16 cellular contexts compared by ENCODE assay signal in the genomic region with DNA sequence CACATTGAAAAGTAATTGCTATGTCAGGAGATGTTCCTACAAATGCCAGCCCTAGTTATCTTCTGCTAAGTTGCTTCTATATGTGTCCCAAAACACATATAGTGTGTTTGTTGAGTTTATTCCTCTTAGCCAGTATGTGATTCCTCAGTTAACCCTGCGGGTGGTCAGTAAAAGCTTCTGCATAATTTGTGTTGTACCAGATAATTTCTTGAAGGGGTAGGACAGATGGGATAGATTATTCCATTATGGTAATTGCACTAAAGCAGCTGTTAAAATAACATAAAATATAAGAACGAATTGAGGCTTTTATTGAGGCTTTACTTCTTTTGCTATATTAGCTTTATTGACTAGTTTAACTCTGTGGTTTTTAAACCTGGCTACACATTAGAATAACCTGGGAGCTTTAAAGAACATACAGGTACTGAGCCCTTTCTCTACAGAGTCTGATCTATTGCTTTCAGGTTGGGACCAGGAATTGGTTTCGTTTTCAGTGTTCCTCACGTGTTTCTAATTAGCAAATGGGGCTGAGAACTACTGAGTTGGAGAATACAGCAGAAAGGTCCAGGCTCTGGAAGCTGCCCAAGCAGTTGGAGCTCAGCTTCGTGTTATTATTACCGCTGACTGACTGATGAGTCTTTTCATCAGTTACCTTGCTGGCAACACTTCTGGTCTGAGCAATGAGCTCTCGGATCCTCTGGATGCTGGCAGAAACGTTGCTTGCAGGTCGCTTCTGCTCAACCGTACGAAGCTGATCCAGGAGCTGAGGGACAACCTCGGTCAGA. TPM values are rescaled to one million over a fixed set of nuclear protein-coding genes. Genes with fewer than 3 reads are reported as not detected.
DNase-seq lines count a peak whose midpoint lies in the region; ATAC-seq, FAIRE-seq and TF ChIP-seq lines count a peak whose summit lies in the region.
"Had no signal": no experiment of that assay in that cellular context is flagged by ENCODE, and none has a peak within 500 bp of the region (broad histone marks: within the 10 kb centered on the region; RNA-seq: fewer than 3 reads in every experiment).

No MANE protein-coding gene starts in this region.

- TF ChIP-seq RAD21 in HepG2 (CRISPR knock-in tag; IDR thresholded peaks at IDR 0.05): no peak

- H3K4me3 ChIP-seq in Loucy (ENCODE audit: low read length, poor library complexity, severe bottlenecking) (no peak overlapping the region), HepG2 (replicated peaks in 1 of 3; ENCODE audit: insufficient read depth in 1 of 3, low read depth in 2 of 3, low read length in 3 of 3) (peak overlapping the region; percentile 45 to 59 (median 55)), heart left ventricle (no peak overlapping the region)
- H3K4me3 ChIP-seq: skin epidermis had no signal

- POLR2A ChIA-PET in HepG2 (lab: Yijun Ruan, JAX): interaction anchor here (1.3 kb wide), 1 partner anchor 57 kb away, joined by 8 read pairs; a partner anchor contains a TSS

- H3K9ac ChIP-seq in Loucy (ENCODE audit: low read depth, low read length, poor library complexity, severe bottlenecking) (no peak overlapping the region), HepG2 (ENCODE audit: insufficient read depth, low read depth, low read length) (peak overlapping the region; percentile 11; the same call in 1 of the 2 replicates)

- no TSS peak for BruUV-seq in HepG2 (replicated peaks; lab: Mats Ljungman, UMichigan)

- peak; percentile 78 for ATAC-seq in HepG2
- no peak for ATAC-seq in heart left ventricle
- no peak for ATAC-seq in HG02759 (IDR thresholded peaks at IDR 0.05; ENCODE audit: unreplicated experiment)
- no peak for ATAC-seq in GM21526 (IDR thresholded peaks at IDR 0.05; ENCODE audit: low FRiP score, unreplicated experiment)

- intact Hi-C loops in HepG2 (cut with micrococcal nuclease; ENCODE audit: unreplicated experiment): no loop called here
- intact Hi-C loops in heart left ventricle (cut with DNase I): loop anchor here in 1 of 10 donors (10.0 kb wide), 1 partner anchor 70 kb away; no protein-coding TSS in a partner anchor

- FAIRE-seq in HepG2 (lab: Jason Lieb, UNC): no peak

- no peaks in the 10 kb centered on the region for H3K79me2 ChIP-seq in Loucy (ENCODE audit: insufficient read depth, low read length)
- no peaks in the 10 kb centered on the region for H3K79me2 ChIP-seq in HepG2 (ENCODE audit: insufficient read depth, low read length)

- H3K27me3 ChIP-seq in Loucy (ENCODE audit: insufficient read depth, low read length, poor library complexity, severe bottlenecking): no peaks in the 10 kb centered on the region
- H3K27me3 ChIP-seq in HepG2 (ENCODE audit: control insufficient read depth in 1 of 2, insufficient read depth in 2 of 2, low read length in 2 of 2): peaks cover 0 to 2% of the 10 kb centered on the region in 2 experiments; a peak in 1 of 5 replicates
- H3K27me3 ChIP-seq in heart left ventricle: no peaks in the 10 kb centered on the region

- H3K36me3 ChIP-seq in Loucy (ENCODE audit: insufficient read depth, low read length): no peaks in the 10 kb centered on the region
- H3K36me3 ChIP-seq in HepG2 (replicated peaks in 1 of 2; ENCODE audit: control insufficient read depth in 1 of 2, insufficient read depth in 2 of 2, low read length in 2 of 2): no peaks in the 10 kb centered on the region
- peaks cover 0 to 100% (median 94%) of the 10 kb centered on the region in 9 donors for H3K36me3 ChIP-seq in heart left ventricle

- TF ChIP-seq EP300 in HepG2 (IDR thresholded peaks at IDR 0.05; ENCODE audit: low read depth in 2 of 2, low read length in 2 of 2): no peak
- TF ChIP-seq EP300 in HepG2 (CRISPR knock-in tag; IDR thresholded peaks at IDR 0.05; ENCODE audit: borderline replicate concordance): no peak

- CTCF ChIA-PET in HepG2 (lab: Yijun Ruan, JAX; ENCODE audit: low intra/inter-chr PET ratio, low total read pairs): no interaction called here

- TF ChIP-seq POLR2A in HepG2 (IDR thresholded peaks at IDR 0.05; ENCODE audit: insufficient read depth in 1 of 2, low read depth in 2 of 2, low read length in 2 of 2) (no peak), heart left ventricle (IDR thresholded peaks at IDR 0.05) (no peak)

- 5% methylated on average over 12 of the region's 12 CpGs for WGBS in HepG2 (ENCODE audit: low lambda C conversion rate)
- WGBS in heart left ventricle, 4 donors: 88 to 92% (median 90%) methylated on average over 12 of the region's 12 CpGs

- peaks cover 4% of the 10 kb centered on the region for H3K4me1 ChIP-seq in Loucy (ENCODE audit: insufficient read depth, low read length, poor library complexity, severe bottlenecking)
- peaks cover 17% of the 10 kb centered on the region for H3K4me1 ChIP-seq in HepG2 (ENCODE audit: insufficient read depth, low read length)
- H3K4me1 ChIP-seq in heart left ventricle: peaks cover 0 to 7% (median under 1%) of the 10 kb centered on the region in 12 donors

- in situ Hi-C loops in HepG2 (cut with HindIII; ENCODE audit: extremely low pct_ligation_motif_present, low pct_unique_long_range_greater_than_20kb): no loop called here

- no peak overlapping the region for H3K27ac ChIP-seq in HepG2 (ENCODE audit: extremely low read length, insufficient read depth, low read length)
- H3K27ac ChIP-seq in heart left ventricle: no peak overlapping the region

- H3K9me3 ChIP-seq in Loucy (ENCODE audit: insufficient read depth, low read depth, low read length) (no peaks in the 10 kb centered on the region), HepG2 (ENCODE audit: low read length) (no peaks in the 10 kb centered on the region), heart left ventricle (no peaks in the 10 kb centered on the region)

- H2AFZ ChIP-seq in Loucy (ENCODE audit: low read length) (peak overlapping the region; percentile 50; the same call in 1 of the 2 replicates), HepG2 (ENCODE audit: low read length) (peak overlapping the region; percentile 90)

- DNase-seq in DMS 273 treated with DMSO at 0.1 percent for 48 hours (lab: John Stamatoyannopoulos, UW) (peak; percentile 90), RPMI8226 (peak; percentile 8), HepG2 (ENCODE audit: low spot score) (peak; percentile 30), heart left ventricle (no peak), NK-92 (lab: John Stamatoyannopoulos, UW; ENCODE audit: unreplicated experiment) (no peak)
- DNase-seq: activated CD4-positive, alpha-beta T cell treated with anti-CD3 and anti-CD28 coated beads, Interleukin-2, amount 50 U/mL, for 4 hours; activated naive CD4-positive, alpha-beta T cell treated with Interleukin-2 at 50 U/mL for 16 hours; central memory CD4-positive, alpha-beta T cell; kidney glomerular epithelial cell; NCI-H226; nephron progenitor cell; T-helper 1 cell had no signal

- no peak for TF ChIP-seq CTCF in Loucy (conservative IDR thresholded peaks at IDR 0.05; ENCODE audit: low read length)
- no peak for TF ChIP-seq CTCF in HepG2 (CRISPR knock-in tag; IDR thresholded peaks at IDR 0.05)
- TF ChIP-seq CTCF in heart left ventricle (IDR thresholded peaks at IDR 0.05): no peak

- H4K20me1 ChIP-seq in Loucy (ENCODE audit: insufficient read depth, low read length, poor library complexity, severe bottlenecking): no peaks in the 10 kb centered on the region
- no peaks in the 10 kb centered on the region for H4K20me1 ChIP-seq in HepG2 (ENCODE audit: insufficient read depth, low read length)

- H3K4me2 ChIP-seq in Loucy (ENCODE audit: low read depth, low read length, poor library complexity, severe bottlenecking): no peak overlapping the region
- H3K4me2 ChIP-seq in HepG2 (ENCODE audit: low read depth, low read length): peak overlapping the region; percentile 82

- H3K9me2 ChIP-seq in Loucy (replicated peaks; ENCODE audit: low read depth, low read length): no peaks in the 10 kb centered on the region

- H3F3A ChIP-seq in Loucy (ENCODE audit: low read depth): no peaks in the 10 kb centered on the region

RNA-seq across cellular contexts. Expression of a gene that starts 56.9 kb away (rescaled TPM):
- 19.5 and 23.7 TPM in 2 replicates for total RNA-seq in HepG2 (2016; rRNA removed; fragmentation: Illumina TruSeq; extraction: Trizol)
- total RNA-seq in HepG2 (2016; cell fraction: cytosol; rRNA removed; fragmentation: Illumina TruSeq; extraction: Trizol; ENCODE audit: low read depth): 15.4 and 22.2 TPM in 2 replicates
- total RNA-seq in HepG2 (2016; cell fraction: insoluble cytoplasmic fraction; rRNA removed; fragmentation: Illumina TruSeq; extraction: Trizol): 15.5 and 25.0 TPM in 2 replicates
- total RNA-seq in HepG2 (2016; cell fraction: membrane; rRNA removed; fragmentation: Illumina TruSeq; extraction: Trizol): 19.0 and 23.1 TPM in 2 replicates
- total RNA-seq in HepG2 (2016; cell fraction: nucleus; rRNA removed; fragmentation: Illumina TruSeq; extraction: Trizol): 6.9 and 8.1 TPM in 2 replicates
- 8.8 and 11.3 TPM in 2 replicates for polyA plus RNA-seq in HepG2 (2011; rRNA removed)
- 4.6 and 5.4 TPM in 2 replicates for polyA plus RNA-seq in HepG2 (2011; cell fraction: cytosol; rRNA removed)
- polyA plus RNA-seq in HepG2 (2011; cell fraction: nucleus; rRNA removed): 1.2 and 3.0 TPM in 2 replicates
- polyA plus RNA-seq in HepG2 (2012): 6.8 and 9.1 TPM in 2 replicates
- polyA plus RNA-seq in HepG2 (2016; cell fraction: cytosol; fragmentation: Illumina TruSeq; extraction: Trizol; ENCODE audit: low read depth): 13.1 and 23.5 TPM in 2 replicates
- polyA plus RNA-seq in HepG2 (2016; cell fraction: insoluble cytoplasmic fraction; fragmentation: Illumina TruSeq; extraction: Trizol; ENCODE audit: low read depth): 18.0 and 19.3 TPM in 2 replicates
- 10.6 and 16.7 TPM in 2 replicates for polyA plus RNA-seq in HepG2 (2016; cell fraction: membrane; fragmentation: Illumina TruSeq; extraction: Trizol; ENCODE audit: low read depth)
- 8.0 and 9.9 TPM in 2 replicates for polyA plus RNA-seq in HepG2 (2016; cell fraction: nucleus; fragmentation: Illumina TruSeq; extraction: Trizol; ENCODE audit: insufficient read depth, low read depth)
- 0.58 and 1.4 TPM in 2 replicates for polyA minus RNA-seq in HepG2 (2011; rRNA and poly(A)+ RNA removed; ENCODE audit: low replicate concordance)
- polyA minus RNA-seq in HepG2 (2011; cell fraction: cytosol; rRNA and poly(A)+ RNA removed): 1.2 and 1.5 TPM in 2 replicates
- polyA minus RNA-seq in HepG2 (2011; cell fraction: nucleus; rRNA and poly(A)+ RNA removed): 1.5 and 2.0 TPM in 2 replicates
- 10 to 100 TPM; 33.7 to 77.7 (median 54.8) TPM for total RNA-seq in heart left ventricle
- polyA plus RNA-seq in heart left ventricle: 10 to 100 TPM; 28.6 to 85.8 TPM

RNA-seq across cellular contexts. Expression of a gene that starts 57.1 kb away (rescaled TPM):
- total RNA-seq in HepG2 (2016; rRNA removed; fragmentation: Illumina TruSeq; extraction: Trizol) (20.8 and 22.6 TPM in 2 replicates), heart left ventricle (10 to 100 TPM; 16.1 to 33.2 (median 25.0) TPM)
- total RNA-seq in HepG2 (2016; cell fraction: cytosol; rRNA removed; fragmentation: Illumina TruSeq; extraction: Trizol; ENCODE audit: low read depth): 7.3 and 7.4 TPM in 2 replicates
- total RNA-seq in HepG2 (2016; cell fraction: insoluble cytoplasmic fraction; rRNA removed; fragmentation: Illumina TruSeq; extraction: Trizol): 22.6 and 24.2 TPM in 2 replicates
- total RNA-seq in HepG2 (2016; cell fraction: membrane; rRNA removed; fragmentation: Illumina TruSeq; extraction: Trizol): 13.3 and 14.4 TPM in 2 replicates
- 35.6 and 36.6 TPM in 2 replicates for total RNA-seq in HepG2 (2016; cell fraction: nucleus; rRNA removed; fragmentation: Illumina TruSeq; extraction: Trizol)
- polyA plus RNA-seq in HepG2 (2011; rRNA removed) (17.1 and 17.3 TPM in 2 replicates), heart left ventricle (10 to 100 TPM; 10.1 to 23.1 TPM)
- polyA plus RNA-seq in HepG2 (2011; cell fraction: cytosol; rRNA removed): 5.0 and 6.6 TPM in 2 replicates
- polyA plus RNA-seq in HepG2 (2011; cell fraction: nucleus; rRNA removed): 22.2 and 28.1 TPM in 2 replicates
- polyA plus RNA-seq in HepG2 (2012): 11.8 and 13.5 TPM in 2 replicates
- polyA plus RNA-seq in HepG2 (2016; cell fraction: cytosol; fragmentation: Illumina TruSeq; extraction: Trizol; ENCODE audit: low read depth): 3.4 and 5.1 TPM in 2 replicates
- polyA plus RNA-seq in HepG2 (2016; cell fraction: insoluble cytoplasmic fraction; fragmentation: Illumina TruSeq; extraction: Trizol; ENCODE audit: low read depth): 16.1 and 19.1 TPM in 2 replicates
- polyA plus RNA-seq in HepG2 (2016; cell fraction: membrane; fragmentation: Illumina TruSeq; extraction: Trizol; ENCODE audit: low read depth): 5.3 and 8.3 TPM in 2 replicates
- polyA plus RNA-seq in HepG2 (2016; cell fraction: nucleus; fragmentation: Illumina TruSeq; extraction: Trizol; ENCODE audit: insufficient read depth, low read depth): 48.4 and 49.1 TPM in 2 replicates
- 5.7 and 6.5 TPM in 2 replicates for polyA minus RNA-seq in HepG2 (2011; rRNA and poly(A)+ RNA removed; ENCODE audit: low replicate concordance)
- polyA minus RNA-seq in HepG2 (2011; cell fraction: cytosol; rRNA and poly(A)+ RNA removed): 4.7 and 5.2 TPM in 2 replicates
- 59.6 and 64.6 TPM in 2 replicates for polyA minus RNA-seq in HepG2 (2011; cell fraction: nucleus; rRNA and poly(A)+ RNA removed)

Comparison
In these comparisons a context has a peak if more than half of its experiments do, and no peak if none do; other contexts are left out.
1. DNase-seq: peak in DMS 273 treated with DMSO at 0.1 percent for 48 hours (single experiment), RPMI8226 (single experiment) and HepG2 (single experiment); none in heart left ventricle (0 of 5) and NK-92 (single experiment).
2. H3K4me3 ChIP-seq: peak in HepG2 (3 of 3); none in Loucy (single experiment) and heart left ventricle (0 of 12).